Comparison of ENCODE assay signal across 17 cellular contexts in the genomic region with DNA sequence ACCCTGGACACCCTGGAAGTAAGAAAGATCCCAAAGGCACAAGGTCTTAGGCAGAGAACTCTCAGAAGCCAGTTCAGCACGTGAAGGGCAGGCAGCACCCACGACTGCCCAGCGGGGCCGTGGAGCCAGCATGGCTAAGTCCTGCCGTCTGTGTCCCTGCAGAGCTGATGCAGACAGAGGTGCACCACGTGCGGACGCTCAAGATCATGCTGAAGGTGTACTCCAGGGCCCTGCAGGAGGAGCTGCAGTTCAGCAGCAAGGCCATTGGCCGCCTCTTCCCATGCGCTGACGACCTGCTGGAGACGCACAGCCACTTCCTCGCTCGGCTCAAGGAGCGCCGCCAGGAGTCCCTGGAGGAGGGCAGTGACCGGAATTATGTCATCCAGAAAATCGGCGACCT. TPM values are rescaled to one million over a fixed set of nuclear protein-coding genes. Genes with fewer than 3 reads are reported as not detected.
DNase-seq lines count a peak whose midpoint lies in the region; ATAC-seq, FAIRE-seq and TF ChIP-seq lines count a peak whose summit lies in the region.
"Had no signal": no experiment of that assay in that cellular context is flagged by ENCODE, and none has a peak within 500 bp of the region (broad histone marks: within the 10 kb centered on the region; RNA-seq: fewer than 3 reads in every experiment).

No MANE protein-coding gene starts in this region.

- H3K9me3 Mint-ChIP-seq in CD8-positive, alpha-beta T cell = no peaks in the 10 kb centered on the region

- peak overlapping the region; percentile 10 for H3K27ac Mint-ChIP-seq in CD8-positive, alpha-beta T cell
- H3K27ac Mint-ChIP-seq: CD4-positive, CD25-positive, alpha-beta regulatory T cell had no signal

- peak overlapping the region; percentile 53 for H2BK5ac ChIP-seq in neuronal stem cell (ENCODE audit: low read length)

- H3K14ac ChIP-seq in neuronal stem cell (ENCODE audit: low read length) = peak overlapping the region; percentile 21

- intact Hi-C loops in CD8-positive, alpha-beta T cell (cut with DNase I, micrococcal nuclease) = no loop called here
- intact Hi-C loops in transverse colon (cut with DNase I; ENCODE audit: low total_unique reads) (no loop called here), colonic mucosa (cut with DNase I) (no loop called here)

- no peaks in the 10 kb centered on the region for H3K4me1 Mint-ChIP-seq in CD8-positive, alpha-beta T cell (ENCODE audit: low read depth)

- H3K4me2 ChIP-seq in neuronal stem cell (ENCODE audit: insufficient read depth, low read length, poor library complexity, severe bottlenecking) = no peak overlapping the region
- H3K4me2 ChIP-seq: BLaER1 treated with 17β-estradiol and CSF1 and Interleukin-3, amounts not matched to agents 10 nM and 100 nM had no signal

- H2BK12ac ChIP-seq in neuronal stem cell (ENCODE audit: low read length) = peak overlapping the region; percentile 10

- ATAC-seq in CD8-positive, alpha-beta T cell = no peak
- ATAC-seq: GM12878, HepG2 had no signal

- DNase-seq in CD8-positive, alpha-beta T cell = no peak
- DNase-seq in H7 = peak; percentile 40
- no peak for DNase-seq in bronchial epithelial cell (ENCODE audit: low read depth)
- DNase-seq in neuronal stem cell (ENCODE audit: low spot score) = no peak
- DNase-seq in transverse colon = no peak
- no peak for DNase-seq in colonic mucosa
- DNase-seq in NCI-H1105 (lab: John Stamatoyannopoulos, UW) = no peak
- DNase-seq: ACHN; Calu3; CD4-positive, CD25-positive, alpha-beta regulatory T cell; DMS 273 treated with DMSO at 0.1 percent for 48 hours had no signal

- peak overlapping the region; percentile 17 for H4K8ac ChIP-seq in neuronal stem cell (ENCODE audit: low read depth, low read length)

- POLR2A ChIA-PET in CD8-positive, alpha-beta T cell (lab: Charles Lee) = no interaction called here

- TF ChIP-seq POLR2A in transverse colon (IDR thresholded peaks at IDR 0.05) = no peak

- no CpG with 5 or more reads among the region's 19 CpGs for WGBS in neuronal stem cell (ENCODE audit: extremely low coverage in 2 of 2, insufficient read length in 2 of 2, insufficient replicate concordance in 1 of 2), 2 donors
- WGBS in transverse colon (ENCODE audit: low coverage in 1 of 2), 2 donors = 91% methylated on average over 19 of the region's 19 CpGs; no CpG with 5 or more reads in 1 of the 2 donors

- in situ Hi-C loops in transverse colon (cut with MboI; ENCODE audit: low pct_ligation_motif_present in 1 of 4, low pct_unique_long_range_greater_than_20kb in 1 of 4, low sequenced_read_pairs in 3 of 4) = no loop called here

- H2BK15ac ChIP-seq in neuronal stem cell (ENCODE audit: low read length) = no peak overlapping the region

- H2BK120ac ChIP-seq in neuronal stem cell (ENCODE audit: low read depth, low read length) = peak overlapping the region; percentile 87

- H3K27ac ChIP-seq in CD8-positive, alpha-beta T cell (ENCODE audit: low read depth, low read length) = no peak overlapping the region
- H3K27ac ChIP-seq in neuronal stem cell (replicated peaks; ENCODE audit: low read length) = no peak overlapping the region
- no peak overlapping the region for H3K27ac ChIP-seq in transverse colon
- no peak overlapping the region for H3K27ac ChIP-seq in colonic mucosa
- H3K27ac ChIP-seq: BLaER1 treated with 17β-estradiol and CSF1 and Interleukin-3, amounts not matched to agents 10 nM and 100 nM had no signal

- H3K4me1 ChIP-seq in CD8-positive, alpha-beta T cell (ENCODE audit: insufficient read depth, low read length) = no peaks in the 10 kb centered on the region
- H3K4me1 ChIP-seq in neuronal stem cell (ENCODE audit: control insufficient read depth in 2 of 2, insufficient read depth in 1 of 2, low read depth in 1 of 2, low read length in 2 of 2) (no peaks in the 10 kb centered on the region), transverse colon (no peaks in the 10 kb centered on the region), colonic mucosa (no peaks in the 10 kb centered on the region)
- H3K4me1 ChIP-seq: HAP-1 had no signal

- TF ChIP-seq CTCF in CD8-positive, alpha-beta T cell (IDR thresholded peaks at IDR 0.05) = no peak
- no peak for TF ChIP-seq CTCF in bronchial epithelial cell (IDR thresholded peaks at IDR 0.05; ENCODE audit: insufficient read depth, low read length, severe bottlenecking)
- no peak for TF ChIP-seq CTCF in transverse colon (IDR thresholded peaks at IDR 0.05)
- no peak for TF ChIP-seq CTCF in colonic mucosa (IDR thresholded peaks at IDR 0.05)

- H3K4me3 ChIP-seq in CD8-positive, alpha-beta T cell (ENCODE audit: low read depth, low read length) = no peak overlapping the region
- H3K4me3 ChIP-seq in H7 (ENCODE audit: insufficient read depth, low read depth, low read length) (no peak overlapping the region), bronchial epithelial cell (ENCODE audit: low read depth, low read length) (no peak overlapping the region), neuronal stem cell (ENCODE audit: low read length in 2 of 2) (no peak overlapping the region), transverse colon (no peak overlapping the region), colonic mucosa (no peak overlapping the region)
- H3K4me3 ChIP-seq: BLaER1 treated with 17β-estradiol and CSF1 and Interleukin-3, amounts not matched to agents 10 nM and 100 nM; GM12878; HAP-1 had no signal

- peak; percentile 62 for FAIRE-seq in bronchial epithelial cell (lab: Jason Lieb, UNC)
- FAIRE-seq: GM12878, GM18507, HepG2, HTR-8/SVneo had no signal

- H3K23ac ChIP-seq in neuronal stem cell (ENCODE audit: low read depth, low read length, poor library complexity) = no peak overlapping the region

- H3K4ac ChIP-seq in neuronal stem cell (ENCODE audit: low read length) = no peak overlapping the region

- H3K79me1 ChIP-seq in neuronal stem cell (ENCODE audit: low read depth, low read length) = peaks cover 2% of the 10 kb centered on the region

- H4K91ac ChIP-seq in neuronal stem cell (ENCODE audit: low read depth, low read length, poor library complexity) = no peak overlapping the region

- no peaks in the 10 kb centered on the region for H3K9me3 ChIP-seq in CD8-positive, alpha-beta T cell (ENCODE audit: low read length)
- H3K9me3 ChIP-seq in neuronal stem cell (replicated peaks in 1 of 2; ENCODE audit: control insufficient read depth in 2 of 2, insufficient read depth in 1 of 2, low read depth in 1 of 2, low read length in 2 of 2) (peaks cover 0 to 2% of the 10 kb centered on the region in 2 donors), transverse colon (no peaks in the 10 kb centered on the region), colonic mucosa (no peaks in the 10 kb centered on the region)
- H3K9me3 ChIP-seq: HAP-1 had no signal

- H2AFZ ChIP-seq in neuronal stem cell (ENCODE audit: low read length) = no peak overlapping the region

- peak overlapping the region; percentile 81 for H3K9ac ChIP-seq in neuronal stem cell (ENCODE audit: low read depth, low read length, poor library complexity)
- no peak overlapping the region for H3K9ac ChIP-seq in colonic mucosa (ENCODE audit: low read depth in 2 of 2, low read length in 2 of 2)
- H3K9ac ChIP-seq: BLaER1 treated with 17β-estradiol and CSF1 and Interleukin-3, amounts not matched to agents 10 nM and 100 nM had no signal

- H3K4me3 Mint-ChIP-seq in CD8-positive, alpha-beta T cell = no peak overlapping the region
- H3K4me3 Mint-ChIP-seq: CD4-positive, CD25-positive, alpha-beta regulatory T cell had no signal

- CTCF ChIA-PET in CD8-positive, alpha-beta T cell (lab: Charles Lee) = interaction anchor here (1.0 kb wide), 1 partner anchor 65 kb away, joined by 3 read pairs; no protein-coding TSS in a partner anchor

- H3K36me3 Mint-ChIP-seq in CD8-positive, alpha-beta T cell = peaks cover 82% of the 10 kb centered on the region

- TF ChIP-seq EP300 in transverse colon (IDR thresholded peaks at IDR 0.05; ENCODE audit: low read depth) = no peak

- H3K27me3 ChIP-seq in CD8-positive, alpha-beta T cell (ENCODE audit: insufficient read depth, low read length) = no peaks in the 10 kb centered on the region
- H3K27me3 ChIP-seq in H7 (ENCODE audit: control insufficient read depth, insufficient read depth, low read length) (no peaks in the 10 kb centered on the region), bronchial epithelial cell (ENCODE audit: control insufficient read depth, insufficient read depth, low read length) (no peaks in the 10 kb centered on the region), neuronal stem cell (ENCODE audit: control insufficient read depth in 3 of 3, insufficient read depth in 3 of 3, low read depth in 1 of 3, low read length in 3 of 3) (no peaks in the 10 kb centered on the region), transverse colon (no peaks in the 10 kb centered on the region), colonic mucosa (no peaks in the 10 kb centered on the region)
- H3K27me3 ChIP-seq: BLaER1 treated with 17β-estradiol and CSF1 and Interleukin-3, amounts not matched to agents 10 nM and 100 nM had no signal

- no peaks in the 10 kb centered on the region for H3K27me3 Mint-ChIP-seq in CD8-positive, alpha-beta T cell (ENCODE audit: low read depth)
- H3K27me3 Mint-ChIP-seq: CD4-positive, CD25-positive, alpha-beta regulatory T cell had no signal

- H3K36me3 ChIP-seq in CD8-positive, alpha-beta T cell (ENCODE audit: insufficient read depth, low read length) = peaks cover 67% of the 10 kb centered on the region
- peaks cover 8% of the 10 kb centered on the region for H3K36me3 ChIP-seq in H7 (replicated peaks; ENCODE audit: control insufficient read depth, insufficient read depth, low read length)
- H3K36me3 ChIP-seq in bronchial epithelial cell (ENCODE audit: control insufficient read depth, insufficient read depth, low read length) = peaks cover 29% of the 10 kb centered on the region
- H3K36me3 ChIP-seq in neuronal stem cell (replicated peaks in 1 of 2; ENCODE audit: control insufficient read depth in 2 of 2, insufficient read depth in 2 of 2, low read length in 2 of 2) = peaks cover 28 to 90% of the 10 kb centered on the region in 2 donors
- peaks cover 0 to 72% (median 37%) of the 10 kb centered on the region in 4 donors for H3K36me3 ChIP-seq in transverse colon
- peaks cover 26% of the 10 kb centered on the region for H3K36me3 ChIP-seq in colonic mucosa

- H3K18ac ChIP-seq in neuronal stem cell (ENCODE audit: low read length) = no peak overlapping the region

- no peak overlapping the region for H2AK5ac ChIP-seq in neuronal stem cell (ENCODE audit: low read depth, low read length)

RNA-seq across cellular contexts. Expression of gene PEX11G, which starts 44.8 kb away (rescaled TPM):
- total RNA-seq in CD8-positive, alpha-beta T cell = not detected
- total RNA-seq in H7 (2014; rRNA removed; shearing (Covaris generic)) = 2.4 and 3.5 TPM in 2 replicates
- total RNA-seq in bronchial epithelial cell (2.1 and 3.8 TPM in 2 replicates), transverse colon (10 to 100 TPM in 1 of 4 donors, 1 to 10 TPM in 3; 2.2 to 14.5 (median 8.9) TPM), colonic mucosa (1 to 10 TPM; 5.7 to 6.6 TPM)
- polyA plus RNA-seq in neuronal stem cell (2013, experiment 1 of 2) = 1.4 TPM
- polyA plus RNA-seq in neuronal stem cell (2013, experiment 2 of 2) = 1.4 TPM
- total RNA-seq: CD4-positive, CD25-positive, alpha-beta regulatory T cell; HepG2 had no signal
- polyA plus RNA-seq: HepG2 had no signal
